In genomic region chr17:17822189-17822978, GRCh38 we compare ENCODE assay signal across 8 cellular contexts.
DNase-seq lines count a peak whose midpoint lies in the region; ATAC-seq lines count a peak whose summit lies in the region.

No MANE protein-coding gene starts in this region.

- no peaks in the 10 kb centered on the region for H3K9me3 ChIP-seq in stomach smooth muscle (ENCODE audit: control insufficient read depth in 2 of 2, low read length in 2 of 2)

- H3K27ac ChIP-seq in angular gyrus (ENCODE audit: low read depth, low read length) (peak overlapping the region; percentile 83), stomach smooth muscle (ENCODE audit: low read length) (peak overlapping the region; percentile 55)

- no peak for ATAC-seq in HG02610 (IDR thresholded peaks at IDR 0.05; ENCODE audit: unreplicated experiment)

- DNase-seq in DMS 273 (lab: John Stamatoyannopoulos, UW; ENCODE audit: unreplicated experiment) (peak; percentile 39), DMS 273 treated with DMSO at 0.1 percent for 48 hours (lab: John Stamatoyannopoulos, UW) (no peak), inferior parietal cortex (ENCODE audit: extremely low spot score) (peak; percentile 87), NCI-H146 (lab: John Stamatoyannopoulos, UW) (no peak), NCI-H1930 (lab: John Stamatoyannopoulos, UW) (no peak)

- peak overlapping the region; percentile 1 to 42 for H3K9ac ChIP-seq in stomach smooth muscle (ENCODE audit: low read length in 2 of 2)

- peak overlapping the region; percentile 68 to 79 for H3K4me3 ChIP-seq in stomach smooth muscle (ENCODE audit: low read length in 2 of 2)

- H3K36me3 ChIP-seq in stomach smooth muscle (ENCODE audit: control insufficient read depth in 2 of 2, insufficient read depth in 2 of 2, low read length in 2 of 2) = peaks cover 11 to 14% of the 10 kb centered on the region in 2 donors

- no peaks in the 10 kb centered on the region for H3K27me3 ChIP-seq in stomach smooth muscle (ENCODE audit: control insufficient read depth in 1 of 2, insufficient read depth in 2 of 2, low read length in 2 of 2)

- peaks cover 78% of the 10 kb centered on the region for H3K4me1 ChIP-seq in stomach smooth muscle (ENCODE audit: control insufficient read depth, insufficient read depth, low read length)

Comparison
In these comparisons a context has a peak if more than half of its experiments do, and no peak if none do; other contexts are left out.
1. DNase-seq: peak in DMS 273 (single experiment) and inferior parietal cortex (single experiment); none in DMS 273 treated with DMSO at 0.1 percent for 48 hours (single experiment), NCI-H146 (single experiment) and NCI-H1930 (0 of 2).